Comparison of ENCODE assay signal across 8 cellular contexts in the genomic region with DNA sequence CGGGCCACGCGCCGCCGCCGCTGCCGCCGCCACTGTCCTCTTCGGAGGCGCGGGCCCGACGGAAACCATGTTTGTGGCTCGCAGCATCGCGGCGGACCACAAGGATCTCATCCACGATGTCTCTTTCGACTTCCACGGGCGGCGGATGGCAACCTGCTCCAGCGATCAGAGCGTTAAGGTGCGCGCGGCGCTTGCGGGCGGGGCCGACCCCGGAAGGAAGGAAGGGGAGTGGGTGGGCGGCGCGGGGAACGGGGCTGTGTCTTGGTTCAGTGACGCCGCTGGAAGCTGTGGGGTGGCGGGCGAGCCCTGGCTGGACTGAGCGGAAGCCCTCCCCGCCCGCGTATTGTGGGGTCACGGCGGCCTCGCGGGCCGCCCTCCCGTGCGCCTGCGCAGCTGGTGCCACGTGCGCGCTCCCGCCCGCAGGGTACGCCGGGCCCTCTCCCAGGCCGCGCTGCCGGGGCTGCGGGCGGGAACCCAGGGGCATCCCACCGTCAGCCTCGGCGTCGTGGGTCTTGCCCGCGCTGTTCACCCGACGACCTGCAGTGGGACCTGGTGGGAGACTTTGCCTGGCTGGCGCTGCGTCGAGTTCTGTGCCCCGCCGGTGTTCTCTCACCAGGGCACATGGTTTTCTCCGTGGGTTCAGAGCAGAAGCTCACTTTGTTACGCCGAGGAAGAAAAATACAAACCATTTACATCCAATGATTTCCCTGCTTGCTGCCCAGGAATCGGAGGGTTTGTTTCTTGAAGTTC. TPM values are rescaled to one million over a fixed set of nuclear protein-coding genes. Genes with fewer than 3 reads are reported as not detected.
DNase-seq lines count a peak whose midpoint lies in the region; TF ChIP-seq lines count a peak whose summit lies in the region.

No MANE protein-coding gene starts in this region.

- no peaks in the 10 kb centered on the region for H3K9me3 Mint-ChIP-seq in nephron

- H3K27ac ChIP-seq in GM23248, result peak overlapping the region; percentile 90
- peak overlapping the region; percentile 90 for H3K27ac ChIP-seq in Karpas-422 (ENCODE audit: low read length)
- H3K27ac ChIP-seq in RWPE1, result peak overlapping the region; percentile 98

- H3K9me3 ChIP-seq in GM23248 (ENCODE audit: low read depth) (no peaks in the 10 kb centered on the region), Karpas-422 (ENCODE audit: low read length) (no peaks in the 10 kb centered on the region)

- H3K4me3 ChIP-seq in GM23248 (peak overlapping the region; percentile 74), Karpas-422 (ENCODE audit: low read length) (peak overlapping the region; percentile 87), fibroblast of the aortic adventitia (ENCODE audit: low read depth, low read length) (peak overlapping the region; percentile 77)

- in situ Hi-C loops in GM23248 (cut with MboI), result loop anchor here (25.0 kb wide), 1 partner anchor 561 kb away; the partner anchor contains the start of gene AFG3L2

- H3K4me3 Mint-ChIP-seq in nephron, result peak overlapping the region; percentile 87 to 96 (median 91)

- CTCF ChIA-PET in RWPE1 (lab: Yijun Ruan, JAX), result no interaction called here

- no peak for TF ChIP-seq CTCF in RWPE1 (conservative IDR thresholded peaks at IDR 0.05; ENCODE audit: low read depth)
- TF ChIP-seq CTCF in fibroblast of the aortic adventitia (IDR thresholded peaks at IDR 0.05; ENCODE audit: insufficient read depth, low read length), result no peak
- TF ChIP-seq CTCF in nephron (IDR thresholded peaks at IDR 0.05; ENCODE audit: unreplicated experiment in 3 of 3), result no peak

- H3K4me1 ChIP-seq in GM23248 (ENCODE audit: insufficient read depth) (peaks cover 34% of the 10 kb centered on the region), Karpas-422 (ENCODE audit: low read length) (peaks cover 30% of the 10 kb centered on the region)

- H3K4me1 Mint-ChIP-seq in nephron, result peaks cover 18% of the 10 kb centered on the region

- H3K36me3 Mint-ChIP-seq in nephron (ENCODE audit: low read depth), result peaks cover 10% of the 10 kb centered on the region

- H3K27me3 ChIP-seq in GM23248 (replicated peaks; ENCODE audit: insufficient read depth) (no peaks in the 10 kb centered on the region), Karpas-422 (ENCODE audit: low read length) (no peaks in the 10 kb centered on the region)

- H3K9me2 ChIP-seq in GM23248 (ENCODE audit: insufficient read depth) (no peaks in the 10 kb centered on the region), Karpas-422 (replicated peaks; ENCODE audit: insufficient read depth, low read length) (no peaks in the 10 kb centered on the region)

- peak overlapping the region; percentile 70 for H2AFZ ChIP-seq in GM23248
- H2AFZ ChIP-seq in Karpas-422 (ENCODE audit: low read length), result peak overlapping the region; percentile 80; the same call in 1 of the 2 replicates

- H3K9ac ChIP-seq in GM23248 (peak overlapping the region; percentile 86), Karpas-422 (ENCODE audit: low read length) (peak overlapping the region; percentile 95)

- H3K27ac Mint-ChIP-seq in nephron, result peak overlapping the region; percentile 81 to 97 (median 97)

- H3K27me3 Mint-ChIP-seq in nephron (ENCODE audit: low read depth), result no peaks in the 10 kb centered on the region

- POLR2A ChIA-PET in RWPE1 (lab: Yijun Ruan, JAX; ENCODE audit: low non-redundant PET), result interaction anchor here (0.5 to 0.7 kb wide), 4 partner anchors 234 to 1024 kb away, joined by 3 to 9 read pairs (median 5); partner anchors contain the start of gene AFG3L2

- H3K36me3 ChIP-seq in GM23248 (ENCODE audit: low read depth), result 0 out of 2 replicates have a peak, but pooled peaks cover 7% of the 10 kb centered on the region
- peaks cover 13% of the 10 kb centered on the region; the same call in 1 of the 2 replicates for H3K36me3 ChIP-seq in Karpas-422 (ENCODE audit: insufficient read depth, low read length)

- peak overlapping the region; percentile 66 for H3K4me2 ChIP-seq in GM23248 (ENCODE audit: unreplicated experiment)
- peak overlapping the region; percentile 89 for H3K4me2 ChIP-seq in Karpas-422 (ENCODE audit: low read depth, low read length, poor library complexity, severe bottlenecking)

- H3K79me2 ChIP-seq in GM23248 (ENCODE audit: insufficient read depth) (peaks cover 48% of the 10 kb centered on the region), Karpas-422 (ENCODE audit: low read length) (peaks cover 48% of the 10 kb centered on the region)

- 2 to 3% methylated on average over 38 to 60 of the region's 81 CpGs for WGBS in GM23248 (ENCODE audit: low coverage in 1 of 2, low lambda C conversion rate in 2 of 2, missing lambda C conversion rate in 2 of 2), 2 experiments

- peaks cover 9% of the 10 kb centered on the region for H3F3A ChIP-seq in GM23248 (ENCODE audit: insufficient read depth)

- H4K20me1 ChIP-seq in GM23248 (ENCODE audit: insufficient read depth), result no peaks in the 10 kb centered on the region
- H4K20me1 ChIP-seq in Karpas-422 (ENCODE audit: insufficient read depth, low read depth, low read length), result no peaks in the 10 kb centered on the region

- DNase-seq in EH (ENCODE audit: low read depth), result peak; percentile 96
- DNase-seq in GM23248, result peak; percentile 96
- peak; percentile 96 for DNase-seq in Karpas-422
- DNase-seq in RWPE1 (ENCODE audit: low spot score), result peak; percentile 89
- peak; percentile 98 for DNase-seq in activated T-helper 9 cell treated with anti-CD3 and anti-CD28 coated beads, Interleukin-2, amount 50 U/mL, for 16 hours (ENCODE audit: low read depth)
- peak; percentile 93 for DNase-seq in fibroblast of the aortic adventitia (ENCODE audit: low read depth)
- DNase-seq in stimulated activated naive CD4-positive, alpha-beta T cell treated with Interleukin-2 at 50 U/mL for 16 hours (lab: John Stamatoyannopoulos, UW), result peak; percentile 99

RNA-seq across cellular contexts. Expression of gene SEH1L, which starts 0.4 kb away (rescaled TPM):
- 30.2 and 36.5 TPM in 2 replicates for total RNA-seq in GM23248 (2014; rRNA removed; shearing (Covaris generic))
- 49.5 and 49.7 TPM in 2 replicates for polyA plus RNA-seq in GM23248 (2016; fragmentation: Nextera tagmentation; extraction: Ambion mirVana)
- 58.8 and 64.4 TPM in 2 replicates for total RNA-seq in Karpas-422 (2014; rRNA removed; shearing (Covaris generic); ENCODE audit: low replicate concordance)
- 52.2 and 68.8 TPM in 2 replicates for total RNA-seq in fibroblast of the aortic adventitia (ENCODE audit: low replicate concordance)

RNA-seq across cellular contexts. Expression of gene CEP192, which starts 42.9 kb away (rescaled TPM):
- 19.0 and 21.5 TPM in 2 replicates for total RNA-seq in GM23248 (2014; rRNA removed; shearing (Covaris generic))
- polyA plus RNA-seq in GM23248 (2016; fragmentation: Nextera tagmentation; extraction: Ambion mirVana), result 7.4 and 7.6 TPM in 2 replicates
- 28.9 and 37.9 TPM in 2 replicates for total RNA-seq in Karpas-422 (2014; rRNA removed; shearing (Covaris generic); ENCODE audit: low replicate concordance)
- total RNA-seq in fibroblast of the aortic adventitia (ENCODE audit: low replicate concordance), result 27.2 and 38.3 TPM in 2 replicates

Comparison
In these comparisons a context has a peak if more than half of its experiments do, and no peak if none do; other contexts are left out.
1. Peak in every context shown above with its lines: DNase-seq, H3K4me3 ChIP-seq and H3K27ac ChIP-seq.